Comparison of ENCODE assay signal across 8 cellular contexts in genomic region chr17:60677308-60678117, GRCh38. TPM values are rescaled to one million over a fixed set of nuclear protein-coding genes. Genes with fewer than 3 reads are reported as not detected.
A peak's percentile ranks its signal among the peaks of the same experiment; 100 is the strongest.
DNase-seq lines count a peak whose midpoint lies in the region; ATAC-seq and TF ChIP-seq lines count a peak whose summit lies in the region.

TSS of gene BCAS3 (plus strand) at chr17:60677851.

- no peaks in the 10 kb centered on the region for H3K27me3 ChIP-seq in right cardiac atrium (ENCODE audit: control insufficient read depth, insufficient read depth)
- no peaks in the 10 kb centered on the region for H3K27me3 ChIP-seq in uterus

- under 1% methylated on average over 51 of the region's 51 CpGs for WGBS in right cardiac atrium

- peak within 1 kb of the TSS; percentile 73 for H3K4me3 ChIP-seq in right cardiac atrium (ENCODE audit: low read length)
- H3K4me3 ChIP-seq in uterus: peak within 1 kb of the TSS; percentile 65 to 97

- ATAC-seq in HG02885 (IDR thresholded peaks at IDR 0.05; ENCODE audit: poor library complexity, unreplicated experiment): peak; percentile 97
- ATAC-seq in T-helper 17 cell: peak; percentile 95
- peak; percentile 99 for ATAC-seq in right cardiac atrium

- peaks cover 15% of the 10 kb centered on the region for H3K4me1 Mint-ChIP-seq in T-helper 17 cell

- no peaks in the 10 kb centered on the region for H3K9me3 ChIP-seq in T-helper 17 cell (ENCODE audit: control insufficient read depth, low read length, poor library complexity, severe bottlenecking)
- H3K9me3 ChIP-seq in right cardiac atrium (ENCODE audit: control insufficient read depth, low read length): no peaks in the 10 kb centered on the region
- H3K9me3 ChIP-seq in uterus: no peaks in the 10 kb centered on the region

- TF ChIP-seq POLR2A in GM15510 (IDR thresholded peaks at IDR 0.05; ENCODE audit: borderline replicate concordance, extremely low read depth, insufficient read length): peak; percentile 87
- TF ChIP-seq POLR2A in uterus (IDR thresholded peaks at IDR 0.05): peak; percentile 78 to 84

- peak within 1 kb of the TSS; percentile 76 for H3K27ac ChIP-seq in right cardiac atrium (ENCODE audit: low read length)
- H3K27ac ChIP-seq in uterus: peak within 1 kb of the TSS; percentile 80 to 89

- no peaks in the 10 kb centered on the region for H3K36me3 Mint-ChIP-seq in T-helper 17 cell (ENCODE audit: low read depth)

- peaks cover 2% of the 10 kb centered on the region for H3K4me1 ChIP-seq in right cardiac atrium (ENCODE audit: control insufficient read depth, insufficient read depth, low read length)
- peaks cover 0 to 5% of the 10 kb centered on the region in 2 donors for H3K4me1 ChIP-seq in uterus

- H3K4me3 Mint-ChIP-seq in T-helper 17 cell: peak within 1 kb of the TSS; percentile 99

- no peaks in the 10 kb centered on the region for H3K36me3 ChIP-seq in uterus

- DNase-seq in NCI-H1694 treated with DMSO at 0.1 percent for 48 hours (lab: John Stamatoyannopoulos, UW) (peak; percentile 99), T-helper 17 cell (peak; percentile 87 to 92 (median 92)), anterior cingulate cortex (lab: John Stamatoyannopoulos, UW) (peak; percentile 95 to 100 (median 99)), right cardiac atrium (peak; percentile 98 to 99 (median 98)), pulmonary artery endothelial cell (ENCODE audit: low read depth, low spot score) (peak; percentile 97), uterus (peak; percentile 97 to 98)

- intact Hi-C loops in right cardiac atrium (cut with DNase I) (no loop called here), uterus (cut with DNase I; ENCODE audit: low total_unique reads) (no loop called here)

- no peak for TF ChIP-seq CTCF in uterus (IDR thresholded peaks at IDR 0.05)

- peak within 1 kb of the TSS; percentile 95 for H3K27ac Mint-ChIP-seq in T-helper 17 cell

- no peaks in the 10 kb centered on the region for H3K27me3 Mint-ChIP-seq in T-helper 17 cell

RNA-seq across cellular contexts. Expression of gene BCAS3, which starts in this region (rescaled TPM):
- 10 to 100 TPM; 39.0 to 50.0 TPM for total RNA-seq in T-helper 17 cell
- total RNA-seq in right cardiac atrium: 10 to 100 TPM; 19.0 to 19.6 (median 19.3) TPM
- polyA plus RNA-seq in right cardiac atrium: 6.6 TPM
- total RNA-seq in pulmonary artery endothelial cell: 17.1 and 20.1 TPM in 2 replicates
- 100 to 1,000 TPM in 1 of 4 donors, 10 to 100 TPM in 3; 42.6 to 147 (median 83.7) TPM for total RNA-seq in uterus

Comparison
In these comparisons a context has a peak if more than half of its experiments do, and no peak if none do; other contexts are left out.
1. Peak in every context shown above with its lines: DNase-seq, ATAC-seq, H3K4me3 ChIP-seq and H3K27ac ChIP-seq.